In the genomic region with DNA sequence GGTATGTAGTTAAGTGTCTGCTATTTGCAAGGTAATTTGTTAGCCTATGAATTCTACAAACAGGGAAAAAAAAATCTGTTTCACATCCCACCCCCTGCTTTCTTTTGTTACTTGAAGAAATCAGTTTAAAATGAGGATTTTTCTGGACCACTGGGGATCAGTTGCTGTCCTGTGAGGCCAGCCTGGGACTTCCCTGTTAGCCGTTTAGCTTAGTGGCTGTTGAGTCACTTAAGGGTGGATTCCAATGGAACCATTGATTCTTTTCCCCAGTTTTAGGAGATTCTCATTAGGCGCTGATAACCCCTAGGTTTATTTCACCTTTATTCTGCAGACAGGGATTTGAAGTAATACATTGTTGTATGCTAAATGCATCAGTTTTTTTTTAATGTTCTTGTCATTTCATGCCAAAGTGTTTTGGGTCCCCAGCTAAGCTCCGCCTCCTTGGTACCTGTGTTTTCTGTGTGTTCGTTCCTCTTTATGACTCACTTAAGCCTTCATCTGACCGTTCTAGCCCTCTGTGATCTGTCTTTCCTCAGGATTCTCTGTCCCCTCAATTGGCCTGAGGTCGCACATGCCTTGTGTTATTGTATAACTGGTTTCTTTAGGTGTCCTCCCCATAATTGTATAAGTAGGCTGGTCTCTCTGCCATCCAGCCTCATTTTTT, we compare ENCODE assay signal across 25 cellular contexts. TPM values are rescaled to one million over a fixed set of nuclear protein-coding genes. Genes with fewer than 3 reads are reported as not detected.
"Had no signal": no experiment of that assay in that cellular context is flagged by ENCODE, and none has a peak within 500 bp of the region (broad histone marks: within the 10 kb centered on the region; RNA-seq: fewer than 3 reads in every experiment).

No MANE protein-coding gene starts in this region.

- FAIRE-seq: islet of Langerhans, urothelium cell line had no signal

- H3K4me1 Mint-ChIP-seq: naive thymus-derived CD8-positive, alpha-beta T cell; neural crest cell; stimulated activated memory B cell treated with anti-CD40 and anti-IgM and Interleukin-4, amounts not matched to agents 10 μg/mL and 1 μg/mL and 100 μg/mL, for 72 hours had no signal

- H3K9me3 ChIP-seq: thoracic aorta, upper lobe of left lung had no signal

- H3K36me3 ChIP-seq: gastroesophageal sphincter, heart left ventricle, lower lobe of right lung, thoracic aorta, tibial nerve, upper lobe of left lung had no signal

- H2AFZ ChIP-seq: hepatocyte, parathyroid adenoma had no signal

- H3K4me3 Mint-ChIP-seq: naive thymus-derived CD8-positive, alpha-beta T cell; neural crest cell; stimulated activated memory B cell treated with anti-CD40 and anti-IgM and Interleukin-4, amounts not matched to agents 10 μg/mL and 1 μg/mL and 100 μg/mL, for 72 hours had no signal

- H3K4me3 ChIP-seq: dorsolateral prefrontal cortex, gastroesophageal sphincter, heart left ventricle, hepatocyte, lower lobe of right lung, thoracic aorta, tibial nerve, upper lobe of left lung had no signal

- H3K27ac ChIP-seq: dorsolateral prefrontal cortex, foreskin keratinocyte, gastroesophageal sphincter, heart left ventricle, hepatocyte, lower lobe of right lung, parathyroid adenoma, thoracic aorta, tibial nerve, upper lobe of left lung had no signal

- H3K36me3 Mint-ChIP-seq: naive thymus-derived CD8-positive, alpha-beta T cell; stimulated activated memory B cell treated with anti-CD40 and anti-IgM and Interleukin-4, amounts not matched to agents 10 μg/mL and 1 μg/mL and 100 μg/mL, for 72 hours had no signal

- ATAC-seq: foreskin keratinocyte; gastroesophageal sphincter; heart left ventricle; left ventricle myocardium superior; lower lobe of right lung; naive thymus-derived CD8-positive, alpha-beta T cell; sciatic nerve; stimulated activated memory B cell treated with anti-CD40 and anti-IgM and Interleukin-4, amounts not matched to agents 10 μg/mL and 1 μg/mL and 100 μg/mL, for 72 hours; stimulated activated naive CD8-positive, alpha-beta T cell treated with anti-CD3 and anti-CD28 coated beads, Interleukin-15, Interleukin-2, amounts not matched to agents 100 U/mL and 50 U/mL, for 24 hours had no signal

- H3K4me1 ChIP-seq: foreskin keratinocyte, lower lobe of right lung, parathyroid adenoma, upper lobe of left lung had no signal

- H3K27me3 Mint-ChIP-seq: progenitor cell of endocrine pancreas had no signal

- H3K9ac ChIP-seq: parathyroid adenoma had no signal

- H3K27ac Mint-ChIP-seq: progenitor cell of endocrine pancreas; stimulated activated memory B cell treated with anti-CD40 and anti-IgM and Interleukin-4, amounts not matched to agents 10 μg/mL and 1 μg/mL and 100 μg/mL, for 72 hours had no signal

- H3K27me3 ChIP-seq: dorsolateral prefrontal cortex, foreskin keratinocyte, gastroesophageal sphincter, heart left ventricle, hepatocyte, tibial nerve, upper lobe of left lung had no signal

- DNase-seq: cerebellar nuclear complex; dorsolateral prefrontal cortex; effector CD4-positive, alpha-beta T cell; foreskin keratinocyte; heart left ventricle; kidney glomerular epithelial cell; left ventricle myocardium superior; lower lobe of right lung; naive thymus-derived CD8-positive, alpha-beta T cell; stimulated activated CD4-positive, alpha-beta T cell treated with anti-CD3 and anti-CD28 coated beads, Interleukin-4, amount 100 ng/mL, for 4 hours; stimulated activated naive CD8-positive, alpha-beta T cell treated with anti-CD3 and anti-CD28 coated beads, Interleukin-15, Interleukin-2, amounts not matched to agents 100 U/mL and 50 U/mL, for 24 hours; substantia nigra; upper lobe of left lung had no signal

- H3K4me2 ChIP-seq: hepatocyte had no signal

- H3K79me2 ChIP-seq: parathyroid adenoma had no signal

RNA-seq across cellular contexts. Expression of a gene that starts 59.3 kb away (rescaled TPM):
- total RNA-seq: naive thymus-derived CD8-positive, alpha-beta T cell; osteoblast had no signal
- polyA plus RNA-seq: naive thymus-derived CD8-positive, alpha-beta T cell had no signal
